In the genomic region with DNA sequence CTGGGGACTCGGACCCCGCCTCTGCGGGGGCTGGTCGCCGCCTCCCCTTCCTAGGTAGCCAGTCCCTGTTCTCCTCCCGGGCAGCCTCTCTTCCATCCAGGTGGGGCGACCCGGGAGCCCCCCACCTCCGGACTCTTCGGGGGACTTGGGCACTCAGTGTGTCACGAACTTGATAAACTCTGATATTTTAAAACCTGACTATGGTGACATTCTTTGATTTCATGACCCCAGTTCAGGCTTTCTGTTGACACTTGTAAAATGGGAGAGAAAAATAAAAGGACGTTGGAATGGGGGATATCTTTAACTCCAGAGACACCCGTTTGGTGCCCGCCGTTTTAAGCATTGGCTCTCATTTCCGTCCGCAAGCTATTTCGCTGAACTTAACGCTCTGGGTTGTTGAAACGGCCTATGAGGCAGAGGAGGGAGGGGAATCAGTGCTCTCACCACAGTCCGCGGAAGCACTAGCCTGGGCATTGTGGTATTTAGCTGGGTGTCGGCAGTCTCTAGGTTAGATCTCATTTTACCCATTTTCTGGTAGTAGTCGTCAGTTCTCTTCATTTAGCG, we compare ENCODE assay signal across 8 cellular contexts. TPM values are rescaled to one million over a fixed set of nuclear protein-coding genes. Genes with fewer than 3 reads are reported as not detected.
DNase-seq lines count a peak whose midpoint lies in the region; ATAC-seq and TF ChIP-seq lines count a peak whose summit lies in the region.

No MANE protein-coding gene starts in this region.

- CTCF ChIA-PET in IMR-90 (lab: Yijun Ruan, JAX): interaction anchor here (0.7 to 1.1 kb wide), 2 partner anchors 18 to 1017 kb away, joined by 3 read pairs; no protein-coding TSS in a partner anchor

- H2BK20ac ChIP-seq in IMR-90 (ENCODE audit: low read depth, low read length): no peak overlapping the region

- H3K4ac ChIP-seq in IMR-90 (ENCODE audit: low read depth, low read length): peak overlapping the region; percentile 13; the same call in 1 of the 2 replicates

- peak overlapping the region; percentile 64 for H3K4me2 ChIP-seq in IMR-90 (ENCODE audit: low read depth, low read length)

- TF ChIP-seq CTCF in IMR-90 (conservative IDR thresholded peaks at IDR 0.05; ENCODE audit: low read depth, low read length): no peak
- no peak for TF ChIP-seq CTCF in astrocyte of the spinal cord (IDR thresholded peaks at IDR 0.05; ENCODE audit: low read depth, low read length)

- TF ChIP-seq RAD21 in IMR-90 (IDR thresholded peaks at IDR 0.05; ENCODE audit: low read length): no peak

- H3K18ac ChIP-seq in IMR-90 (ENCODE audit: low read depth, low read length): no peak overlapping the region

- 0 out of 2 replicates have a peak overlapping the region, but pooled peaks have one; percentile 49 for H2AK5ac ChIP-seq in IMR-90 (ENCODE audit: low read depth, low read length)

- H3K56ac ChIP-seq in IMR-90 (ENCODE audit: extremely low read depth, insufficient read depth, low read length): peak overlapping the region; percentile 46; the same call in 1 of the 2 replicates

- H3K4me1 ChIP-seq in IMR-90 (ENCODE audit: control insufficient read depth, insufficient read depth, low read length): no peaks in the 10 kb centered on the region

- dilution Hi-C loops in IMR-90 (cut with HindIII; ENCODE audit: low sequenced_read_pairs, unreplicated experiment): loop anchor here (25.0 kb wide), 1 partner anchor 112 kb away; no protein-coding TSS in a partner anchor

- peak overlapping the region in 1 of 2 experiments; percentile 48; a peak in 1 of 4 replicates for H4K8ac ChIP-seq in IMR-90 (ENCODE audit: low read depth in 2 of 2, low read length in 2 of 2)

- POLR2A ChIA-PET in IMR-90 (lab: Charles Lee; ENCODE audit: unreplicated experiment): no interaction called here

- H3K79me1 ChIP-seq in IMR-90 (ENCODE audit: low read depth in 1 of 2, low read length in 2 of 2): peaks cover 0 to 24% of the 10 kb centered on the region in 2 experiments; a peak in 2 of 4 replicates

- H2AK9ac ChIP-seq in IMR-90 (replicated peaks; ENCODE audit: low read depth, low read length, poor library complexity): peak overlapping the region; percentile 38

- H3K27me3 ChIP-seq in IMR-90 (ENCODE audit: control insufficient read depth, insufficient read depth, low read length): no peaks in the 10 kb centered on the region

- peaks cover 22% of the 10 kb centered on the region for H4K20me1 ChIP-seq in IMR-90 (ENCODE audit: insufficient read depth, low read length)

- H3K36me3 ChIP-seq in IMR-90 (ENCODE audit: control insufficient read depth, insufficient read depth, low read length): no peaks in the 10 kb centered on the region

- DNase-seq in Daoy (ENCODE audit: low read depth) (peak; percentile 63), IMR-90 (peak; percentile 64), T-helper 1 cell (peak; percentile 13 to 80 (median 23)), astrocyte of the spinal cord (ENCODE audit: low read depth, low spot score) (peak; percentile 54), skeletal muscle cell (ENCODE audit: low read depth) (peak; percentile 27)

- H3K23ac ChIP-seq in IMR-90 (ENCODE audit: low read depth, low read length): peak overlapping the region; percentile 77; the same call in 1 of the 2 replicates

- peak; percentile 21 for ATAC-seq in GM21576 (IDR thresholded peaks at IDR 0.05; ENCODE audit: unreplicated experiment)
- ATAC-seq in IMR-90 (ENCODE audit: low read depth): peak; percentile 3; the same call in 1 of the 2 replicates
- no peak for ATAC-seq in HG03571 (IDR thresholded peaks at IDR 0.05; ENCODE audit: unreplicated experiment)

- no TSS peak for BruUV-seq in IMR-90 (replicated peaks; lab: Mats Ljungman, UMichigan)

- peak overlapping the region; percentile 90 for H2AFZ ChIP-seq in IMR-90 (replicated peaks; ENCODE audit: low read length, poor library complexity)

- in situ Hi-C loops in IMR-90 (cut with MboI; ENCODE audit: low sequenced_read_pairs) (no loop called here), astrocyte of the spinal cord (cut with HindIII; ENCODE audit: low sequenced_read_pairs) (no loop called here)

- H4K91ac ChIP-seq in IMR-90 (ENCODE audit: insufficient read depth, low read depth, low read length): no peak overlapping the region

- H2BK120ac ChIP-seq in IMR-90 (ENCODE audit: low read depth, low read length): no peak overlapping the region

- H3K4me3 ChIP-seq in IMR-90 (ENCODE audit: insufficient read depth, low read depth, low read length) (peak overlapping the region; percentile 74), astrocyte of the spinal cord (ENCODE audit: low read depth, low read length) (peak overlapping the region; percentile 91), iPS-11a (ENCODE audit: low read depth, low read length) (peak overlapping the region; percentile 89), skeletal muscle cell (ENCODE audit: low read depth, low read length) (peak overlapping the region; percentile 73)

- H2BK15ac ChIP-seq in IMR-90 (ENCODE audit: low read depth, low read length): no peak overlapping the region

- 0% methylated on average over 6 of the region's 25 CpGs; no CpG with 5 or more reads in 1 of the 2 experiments for WGBS in IMR-90 (ENCODE audit: extremely low coverage in 2 of 2, insufficient read length in 1 of 2), 2 experiments

- TF ChIP-seq POLR2A in IMR-90 (IDR thresholded peaks at IDR 0.05; ENCODE audit: low read depth, low read length): no peak

- peak overlapping the region; percentile 32 for H2BK5ac ChIP-seq in IMR-90 (ENCODE audit: low read depth, low read length, poor library complexity, severe bottlenecking)

- peak overlapping the region; percentile 61 for H3K27ac ChIP-seq in IMR-90 (ENCODE audit: insufficient read depth, low read length)

- H3K14ac ChIP-seq in IMR-90 (replicated peaks; ENCODE audit: low read depth, low read length): peak overlapping the region; percentile 60; the same call in 1 of the 2 replicates

- intact Hi-C loops in IMR-90 (cut with micrococcal nuclease): no loop called here

- H3K9me1 ChIP-seq in IMR-90 (ENCODE audit: insufficient read depth, low read length): no peaks in the 10 kb centered on the region; the same call in 1 of the 2 replicates

- H3K9ac ChIP-seq in IMR-90 (ENCODE audit: low read depth, low read length): peak overlapping the region; percentile 70

- H3K9me3 ChIP-seq in IMR-90 (ENCODE audit: control insufficient read depth, insufficient read depth, low read length): no peaks in the 10 kb centered on the region

- no peak overlapping the region for H4K5ac ChIP-seq in IMR-90 (ENCODE audit: low read depth, low read length)

TF ChIP-seq in IMR-90, 13 proteins besides CTCF, POLR2A, EP300 and RAD21:
- TF ChIP-seq CEBPB (IDR thresholded peaks at IDR 0.05; ENCODE audit: low read depth, low read length) (no peak), RFX5 (IDR thresholded peaks at IDR 0.05; ENCODE audit: low read depth, low read length) (no peak), CHD1 (IDR thresholded peaks at IDR 0.05; ENCODE audit: low read depth, low read length) (no peak), FOS (IDR thresholded peaks at IDR 0.05; ENCODE audit: low read depth, low read length) (no peak), MXI1 (IDR thresholded peaks at IDR 0.05; ENCODE audit: borderline replicate concordance, low read depth, low read length) (no peak), RCOR1 (IDR thresholded peaks at IDR 0.05; ENCODE audit: insufficient replicate concordance, low read length) (no peak), MAZ (IDR thresholded peaks at IDR 0.05; ENCODE audit: borderline replicate concordance, low read depth, low read length) (no peak), USF2 (IDR thresholded peaks at IDR 0.05; ENCODE audit: low read depth, low read length) (no peak), MAFK (IDR thresholded peaks at IDR 0.05; ENCODE audit: low read depth, low read length) (no peak), NFE2L2 (IDR thresholded peaks at IDR 0.05; ENCODE audit: low read depth, low read length) (no peak), ELK1 (IDR thresholded peaks at IDR 0.05; ENCODE audit: borderline replicate concordance, low read depth, low read length) (no peak), BHLHE40 (IDR thresholded peaks at IDR 0.05; ENCODE audit: low read depth, low read length) (no peak), SMC3 (IDR thresholded peaks at IDR 0.05; ENCODE audit: low read depth, low read length) (no peak)

RNA-seq across cellular contexts. Expression of gene VPS26A, which starts 0.7 kb away (rescaled TPM):
- 21.7 and 32.5 TPM in 2 replicates for total RNA-seq in Daoy (2014; rRNA removed; shearing (Covaris generic))
- total RNA-seq in IMR-90 (2012; rRNA removed): 7.2 and 24.7 TPM in 2 replicates
- polyA plus RNA-seq in IMR-90 (2012; rRNA removed): 12.9 and 18.7 TPM in 2 replicates
- polyA plus RNA-seq in IMR-90 (2012; cell fraction: cytosol; rRNA removed): 1.2 and 1.4 TPM in 2 replicates
- 0.28 and 5.0 TPM in 2 replicates for polyA plus RNA-seq in IMR-90 (2012; cell fraction: nucleus; rRNA removed; ENCODE audit: low replicate concordance)

RNA-seq across cellular contexts. Expression of gene SRGN, which starts 36.7 kb away (rescaled TPM):
- total RNA-seq in Daoy (2014; rRNA removed; shearing (Covaris generic)): 8.3 and 11.5 TPM in 2 replicates
- total RNA-seq in IMR-90 (2012; rRNA removed): 41.4 and 46.4 TPM in 2 replicates
- 29.8 and 33.3 TPM in 2 replicates for polyA plus RNA-seq in IMR-90 (2012; rRNA removed)
- 12.4 and 25.7 TPM in 2 replicates for polyA plus RNA-seq in IMR-90 (2012; cell fraction: cytosol; rRNA removed)
- polyA plus RNA-seq in IMR-90 (2012; cell fraction: nucleus; rRNA removed; ENCODE audit: low replicate concordance): 2.0 and 10.7 TPM in 2 replicates

RNA-seq across cellular contexts. Expression of gene SUPV3L1, which starts 55.4 kb away (rescaled TPM):
- total RNA-seq in Daoy (2014; rRNA removed; shearing (Covaris generic)): 23.0 and 24.9 TPM in 2 replicates
- 22.5 and 24.4 TPM in 2 replicates for total RNA-seq in IMR-90 (2012; rRNA removed)
- 22.1 and 26.5 TPM in 2 replicates for polyA plus RNA-seq in IMR-90 (2012; rRNA removed)
- polyA plus RNA-seq in IMR-90 (2012; cell fraction: cytosol; rRNA removed): 5.2 and 16.7 TPM in 2 replicates
- polyA plus RNA-seq in IMR-90 (2012; cell fraction: nucleus; rRNA removed; ENCODE audit: low replicate concordance): 6.3 and 58.5 TPM in 2 replicates
